1 cellular context compared by ENCODE assay signal in genomic region chr19:51456541-51457290, GRCh38.
TF ChIP-seq lines count a peak whose summit lies in the region.

No MANE protein-coding gene starts in this region.

TF ChIP-seq in HepG2, 621 proteins besides CTCF, POLR2A, EP300 and RAD21:
- TF ChIP-seq, protein P1, sequence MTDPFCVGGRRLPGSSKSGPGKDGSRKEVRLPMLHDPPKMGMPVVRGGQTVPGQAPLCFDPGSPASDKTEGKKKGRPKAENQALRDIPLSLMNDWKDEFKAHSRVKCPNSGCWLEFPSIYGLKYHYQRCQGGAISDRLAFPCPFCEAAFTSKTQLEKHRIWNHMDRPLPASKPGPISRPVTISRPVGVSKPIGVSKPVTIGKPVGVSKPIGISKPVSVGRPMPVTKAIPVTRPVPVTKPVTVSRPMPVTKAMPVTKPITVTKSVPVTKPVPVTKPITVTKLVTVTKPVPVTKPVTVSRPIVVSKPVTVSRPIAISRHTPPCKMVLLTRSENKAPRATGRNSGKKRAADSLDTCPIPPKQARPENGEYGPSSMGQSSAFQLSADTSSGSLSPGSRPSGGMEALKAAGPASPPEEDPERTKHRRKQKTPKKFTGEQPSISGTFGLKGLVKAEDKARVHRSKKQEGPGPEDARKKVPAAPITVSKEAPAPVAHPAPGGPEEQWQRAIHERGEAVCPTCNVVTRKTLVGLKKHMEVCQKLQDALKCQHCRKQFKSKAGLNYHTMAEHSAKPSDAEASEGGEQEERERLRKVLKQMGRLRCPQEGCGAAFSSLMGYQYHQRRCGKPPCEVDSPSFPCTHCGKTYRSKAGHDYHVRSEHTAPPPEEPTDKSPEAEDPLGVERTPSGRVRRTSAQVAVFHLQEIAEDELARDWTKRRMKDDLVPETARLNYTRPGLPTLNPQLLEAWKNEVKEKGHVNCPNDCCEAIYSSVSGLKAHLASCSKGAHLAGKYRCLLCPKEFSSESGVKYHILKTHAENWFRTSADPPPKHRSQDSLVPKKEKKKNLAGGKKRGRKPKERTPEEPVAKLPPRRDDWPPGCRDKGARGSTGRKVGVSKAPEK (CRISPR knock-in tag; IDR thresholded peaks at IDR 0.05; ENCODE audit: borderline replicate concordance): no peak
- no peak for TF ChIP-seq HES4 (CRISPR knock-in tag; IDR thresholded peaks at IDR 0.05; ENCODE audit: borderline replicate concordance)
